18 cellular contexts compared by ENCODE assay signal in genomic region chr12:130127909-130128763, GRCh38. TPM values are rescaled to one million over a fixed set of nuclear protein-coding genes. Genes with fewer than 3 reads are reported as not detected.
A peak's percentile ranks its signal among the peaks of the same experiment; 100 is the strongest.
DNase-seq lines count a peak whose midpoint lies in the region; TF ChIP-seq lines count a peak whose summit lies in the region.
"Had no signal": no experiment of that assay in that cellular context is flagged by ENCODE, and none has a peak within 500 bp of the region (broad histone marks: within the 10 kb centered on the region; RNA-seq: fewer than 3 reads in every experiment).

No MANE protein-coding gene starts in this region.

- H3K27me3 ChIP-seq in H9 (ENCODE audit: insufficient read depth, low read length) (no peaks in the 10 kb centered on the region; the same call in 1 of the 2 replicates), layer of hippocampus (ENCODE audit: control insufficient read depth, insufficient read depth, low read length) (peaks cover 1% of the 10 kb centered on the region), skeletal muscle tissue (ENCODE audit: control insufficient read depth in 3 of 3, insufficient read depth in 3 of 3, low read length in 3 of 3) (peaks cover 0 to 18% (median 11%) of the 10 kb centered on the region in 3 donors), brain microvascular endothelial cell (replicated peaks) (no peaks in the 10 kb centered on the region)

- no peak for DNase-seq in H9
- DNase-seq in dermis microvascular lymphatic vessel endothelial cell (ENCODE audit: low read depth in 2 of 2) = peak; percentile 62 to 94
- no peak for DNase-seq in stimulated activated CD4-positive, alpha-beta T cell treated with anti-CD3 and anti-CD28 coated beads, Interleukin-2, amount 100 ng/mL, for 48 hours
- no peak for DNase-seq in NCI-H2081 (lab: John Stamatoyannopoulos, UW)
- no peak for DNase-seq in NCI-H1694 (lab: John Stamatoyannopoulos, UW)
- DNase-seq in brain microvascular endothelial cell = no peak
- DNase-seq: activated CD4-positive, alpha-beta T cell treated with anti-CD3 and anti-CD28 coated beads, Interleukin-2, amount 50 U/mL, for 1 hour; Calu3; central memory CD4-positive, alpha-beta T cell; IMR-90; naive B cell; NCI-H1417; NCI-H526 treated with DMSO at 0.1 percent for 48 hours; RPMI8226 had no signal

- H3K79me2 ChIP-seq in H9 (ENCODE audit: insufficient read depth, low read length) = no peaks in the 10 kb centered on the region

- no peak overlapping the region for H3K4me3 Mint-ChIP-seq in H9
- H3K4me3 Mint-ChIP-seq: naive B cell; T-helper 2 cell treated with Interferon-gamma antibody and Interleukin-4, amounts not matched to agents 5 μg/mL and 100 μg/mL, for 36 hours had no signal

- no peaks in the 10 kb centered on the region for H3K79me1 ChIP-seq in H9 (ENCODE audit: insufficient read depth, low read depth, low read length, poor library complexity, severe bottlenecking)

- no peak overlapping the region for H2BK12ac ChIP-seq in H9 (ENCODE audit: insufficient read length, low read depth, low read length)

- no peak overlapping the region for H3K18ac ChIP-seq in H9 (ENCODE audit: insufficient read length, low read depth, low read length)

- no peak overlapping the region for H4K91ac ChIP-seq in H9 (ENCODE audit: insufficient read length, low read depth, low read length)

- H3K36me3 ChIP-seq in skeletal muscle tissue (ENCODE audit: control insufficient read depth in 3 of 3, insufficient read depth in 3 of 3, low read length in 3 of 3) = no peaks in the 10 kb centered on the region
- no peaks in the 10 kb centered on the region for H3K36me3 ChIP-seq in brain microvascular endothelial cell (replicated peaks)

- WGBS in H9 (ENCODE audit: extremely low coverage, insufficient read length, low lambda C conversion rate) = no CpG with 5 or more reads among the region's 21 CpGs

- no peaks in the 10 kb centered on the region for H3K23me2 ChIP-seq in H9 (ENCODE audit: insufficient read length, low read depth, low read length, poor library complexity, severe bottlenecking)

- H3K27me3 Mint-ChIP-seq in H9 (ENCODE audit: low read depth) = peaks cover 77% of the 10 kb centered on the region

- H3K9me3 Mint-ChIP-seq in H9 = no peaks in the 10 kb centered on the region
- H3K9me3 Mint-ChIP-seq: activated T-helper 2 cell treated with anti-CD3 and anti-CD28 coated beads, Interferon-gamma antibody, Interleukin-2, Interleukin-4, amounts not matched to agents 10 μg/mL and 5 μg/mL and 100 μg/mL, durations not matched to agents 14 hours and 24 hours and 36 hours; T-helper 2 cell treated with Interferon-gamma antibody and Interleukin-4, amounts not matched to agents 5 μg/mL and 100 μg/mL, for 36 hours had no signal

- H2BK120ac ChIP-seq in H9 (ENCODE audit: low read depth, low read length, poor library complexity, severe bottlenecking) = no peak overlapping the region

- in situ Hi-C loops in brain microvascular endothelial cell (cut with HindIII; ENCODE audit: low pct_ligation_motif_present, low sequenced_read_pairs) = no loop called here

- H3T11ph ChIP-seq in H9 (ENCODE audit: low read length) = no peak overlapping the region

- H3K4me3 ChIP-seq in skeletal muscle tissue (ENCODE audit: low read length in 3 of 3) = peak overlapping the region in 1 of 3 donors; percentile 31
- no peak overlapping the region for H3K4me3 ChIP-seq in brain microvascular endothelial cell (ENCODE audit: low read depth, low read length)

- H2BK20ac ChIP-seq in H9 (ENCODE audit: low read depth, low read length, poor library complexity, severe bottlenecking) = no peak overlapping the region

- H3K23ac ChIP-seq in H9 (ENCODE audit: insufficient read length, low read depth, low read length) = no peak overlapping the region

- no peaks in the 10 kb centered on the region for H3K36me3 Mint-ChIP-seq in H9 (ENCODE audit: insufficient read depth in 1 of 3, low read depth in 3 of 3)
- H3K36me3 Mint-ChIP-seq: naive B cell had no signal

- no peak overlapping the region for H4K8ac ChIP-seq in H9 (replicated peaks; ENCODE audit: insufficient read length, low read depth, low read length)

- H3K4me1 Mint-ChIP-seq in H9 = peaks cover 13 to 17% of the 10 kb centered on the region in 2 experiments; a peak in 3 of 4 replicates
- H3K4me1 Mint-ChIP-seq: naive B cell had no signal

- peak overlapping the region; percentile 75; the same call in 1 of the 2 replicates for H3K14ac ChIP-seq in H9 (ENCODE audit: insufficient read depth, low read length)

- H3K27ac Mint-ChIP-seq in H9 = no peak overlapping the region; a peak in 1 of 7 replicates
- H3K27ac Mint-ChIP-seq: activated T-helper 2 cell treated with anti-CD3 and anti-CD28 coated beads, Interferon-gamma antibody, Interleukin-2, Interleukin-4, amounts not matched to agents 10 μg/mL and 5 μg/mL and 100 μg/mL, durations not matched to agents 14 hours and 24 hours and 36 hours; T-helper 2 cell treated with Interferon-gamma antibody and Interleukin-4, amounts not matched to agents 5 μg/mL and 100 μg/mL, for 36 hours had no signal

- H3K9ac ChIP-seq in H9 (ENCODE audit: extremely low read depth, insufficient read length, low read length) = no peak overlapping the region
- H3K9ac ChIP-seq in skeletal muscle tissue (ENCODE audit: low read depth in 1 of 3, low read length in 3 of 3) = no peak overlapping the region

- H2BK15ac ChIP-seq in H9 (ENCODE audit: low read depth, low read length) = no peak overlapping the region

- no peak overlapping the region for H2BK5ac ChIP-seq in H9 (ENCODE audit: insufficient read length, low read length)

- H4K20me1 ChIP-seq in H9 (ENCODE audit: control insufficient read depth, insufficient read depth, insufficient read length) = no peaks in the 10 kb centered on the region

- no peak for TF ChIP-seq CTCF in H9 (conservative IDR thresholded peaks at IDR 0.05)
- no peak for TF ChIP-seq CTCF in brain microvascular endothelial cell (IDR thresholded peaks at IDR 0.05; ENCODE audit: low read depth, low read length, missing control alignments)

- no peak overlapping the region for H2AK5ac ChIP-seq in H9 (ENCODE audit: insufficient read length, low read length)

- H3K27ac ChIP-seq in H9 (ENCODE audit: insufficient read length, low read depth, low read length) = no peak overlapping the region
- H3K27ac ChIP-seq in layer of hippocampus (ENCODE audit: low read depth, low read length) = peak overlapping the region; percentile 9
- H3K27ac ChIP-seq in skeletal muscle tissue (ENCODE audit: low read depth, low read length) = peak overlapping the region; percentile 78
- no peak overlapping the region for H3K27ac ChIP-seq in brain microvascular endothelial cell

- H3K4me2 ChIP-seq in H9 (ENCODE audit: insufficient read depth, insufficient read length, low read length) = no peak overlapping the region

- H3K4ac ChIP-seq in H9 (ENCODE audit: low read depth, low read length) = no peak overlapping the region

- no peak overlapping the region for H3K56ac ChIP-seq in H9 (ENCODE audit: insufficient read length, low read depth, low read length)

- H3K9me3 ChIP-seq in H9 (ENCODE audit: control insufficient read depth, low read depth, low read length) = no peaks in the 10 kb centered on the region
- H3K9me3 ChIP-seq in skeletal muscle tissue (ENCODE audit: control insufficient read depth in 3 of 3, low read length in 3 of 3) = peaks cover 0 to 7% (median 6%) of the 10 kb centered on the region in 3 donors

- H2AFZ ChIP-seq in H9 (ENCODE audit: low read length) = no peak overlapping the region

- H3K4me1 ChIP-seq in H9 (ENCODE audit: insufficient read depth, low read length) (no peaks in the 10 kb centered on the region), skeletal muscle tissue (ENCODE audit: control insufficient read depth in 3 of 3, insufficient read depth in 3 of 3, low read length in 3 of 3) (peaks cover 7 to 21% (median 21%) of the 10 kb centered on the region in 3 donors)

- no peak overlapping the region for H4K5ac ChIP-seq in H9 (ENCODE audit: insufficient read length, low read depth, low read length)

RNA-seq across cellular contexts. Expression of gene FZD10, which starts 34.1 kb away (rescaled TPM):
- total RNA-seq in H9 (2021) (0.55 and 1.0 TPM in 2 replicates), dermis microvascular lymphatic vessel endothelial cell (5.9 and 6.4 TPM in 2 replicates), skeletal muscle tissue (5.7 TPM)
- total RNA-seq: activated T-helper 2 cell treated with anti-CD3 and anti-CD28 coated beads, Interferon-gamma antibody, Interleukin-2, Interleukin-4, amounts not matched to agents 10 μg/mL and 5 μg/mL and 100 μg/mL, durations not matched to agents 14 hours and 24 hours and 36 hours; Calu3; IMR-90 had no signal

Comparison
In these comparisons a context has a peak if more than half of its experiments do, and no peak if none do; other contexts are left out.
1. DNase-seq: peak in dermis microvascular lymphatic vessel endothelial cell (2 of 2); none in H9 (single experiment), stimulated activated CD4-positive, alpha-beta T cell treated with anti-CD3 and anti-CD28 coated beads, Interleukin-2, amount 100 ng/mL, for 48 hours (0 of 2), NCI-H2081 (0 of 2), NCI-H1694 (single experiment) and brain microvascular endothelial cell (single experiment).
2. H3K27ac ChIP-seq: peak in layer of hippocampus (single experiment) and skeletal muscle tissue (single experiment); none in H9 (single experiment) and brain microvascular endothelial cell (single experiment).